1 cellular context compared by ENCODE assay signal in genomic region chr14:22985894-22986507, GRCh38.
TF ChIP-seq lines count a peak whose summit lies in the region.

No MANE protein-coding gene starts in this region.

TF ChIP-seq in HepG2, 621 proteins besides CTCF, POLR2A, EP300 and RAD21 (continued from another document):
- no peak for TF ChIP-seq THAP8 (CRISPR knock-in tag; IDR thresholded peaks at IDR 0.05; ENCODE audit: borderline replicate concordance)
- no peak for TF ChIP-seq CREB1 (IDR thresholded peaks at IDR 0.05)
- TF ChIP-seq CREB1 (CRISPR knock-in tag; IDR thresholded peaks at IDR 0.05) = no peak
- TF ChIP-seq ZNF782 (CRISPR knock-in tag; IDR thresholded peaks at IDR 0.05; ENCODE audit: borderline replicate concordance) = no peak
- TF ChIP-seq ZNF639 (CRISPR knock-in tag; conservative IDR thresholded peaks at IDR 0.05) = no peak
- TF ChIP-seq NR3C1 (CRISPR knock-in tag; IDR thresholded peaks at IDR 0.05) = no peak
- no peak for TF ChIP-seq KDM1A (CRISPR knock-in tag; IDR thresholded peaks at IDR 0.05)
- TF ChIP-seq NFYB (CRISPR knock-in tag; IDR thresholded peaks at IDR 0.05) = no peak
- TF ChIP-seq ZNF337 (CRISPR knock-in tag; IDR thresholded peaks at IDR 0.05; ENCODE audit: borderline replicate concordance, low read depth) = 0 out of 2 replicates have a peak, but pooled peaks have one; percentile 42
- 0 out of 2 replicates have a peak, but pooled peaks have one; percentile 44 for TF ChIP-seq TRAFD1 (CRISPR knock-in tag; IDR thresholded peaks at IDR 0.05; ENCODE audit: borderline replicate concordance)
- TF ChIP-seq ZNF781 (CRISPR knock-in tag; IDR thresholded peaks at IDR 0.05; ENCODE audit: borderline replicate concordance, not compliant biosample characterization) = peak; percentile 25
TF ChIP-seq in HepG2: peak in this region for 28.
